ENCODE assay signal across 1 cellular context in the genomic region with DNA sequence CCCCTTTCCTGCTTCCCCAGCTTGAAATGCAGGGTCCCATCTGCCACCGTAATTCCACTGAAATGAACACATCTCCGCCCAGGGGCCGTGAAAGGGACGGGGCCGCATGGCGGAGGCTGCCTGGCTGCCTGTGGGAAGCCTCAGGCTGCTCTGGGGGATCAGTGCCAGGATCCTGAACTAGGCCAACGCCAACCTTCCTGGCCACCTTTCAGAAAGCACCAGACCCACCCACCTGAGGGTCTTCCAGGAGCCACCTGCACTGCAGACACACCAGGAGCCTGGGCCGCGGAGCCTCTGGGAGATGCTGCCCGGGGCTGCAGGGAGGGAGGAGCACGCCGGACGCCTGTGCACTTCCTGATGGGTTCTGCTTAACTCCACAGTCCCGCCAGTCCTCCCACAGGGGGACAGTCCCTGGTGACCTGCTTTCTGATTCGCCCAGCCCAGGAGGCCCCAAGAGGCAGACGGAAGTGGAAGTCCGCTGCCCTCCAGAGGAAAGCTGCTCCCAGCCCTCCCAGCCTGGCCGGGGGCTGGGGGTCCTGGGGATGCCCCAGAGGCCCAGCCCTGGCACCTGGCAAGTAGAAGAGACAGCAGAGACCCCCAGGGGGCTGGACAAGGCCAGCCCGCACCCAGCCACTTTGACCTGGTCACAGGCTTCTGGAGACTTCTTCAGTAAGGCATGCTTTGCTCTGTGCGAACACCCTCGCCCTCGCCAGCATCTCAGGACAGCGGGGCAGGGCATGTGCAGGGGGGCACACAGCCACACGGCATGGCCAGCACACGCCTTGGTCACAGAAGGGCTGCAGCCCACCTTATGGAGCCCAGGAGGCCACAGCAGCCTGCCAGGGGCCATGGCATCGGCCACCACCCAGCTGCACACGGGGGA.
TF ChIP-seq lines count a peak whose summit lies in the region.

CARD9 (minus strand) TSS at position 370 of the 883 bp plus-strand sequence. CDS start 1,591 bp downstream, outside the sequence.

TF ChIP-seq in IMR-90, 13 proteins besides CTCF, POLR2A, EP300 and RAD21 (continued from another document):
- TF ChIP-seq, protein P1, sequence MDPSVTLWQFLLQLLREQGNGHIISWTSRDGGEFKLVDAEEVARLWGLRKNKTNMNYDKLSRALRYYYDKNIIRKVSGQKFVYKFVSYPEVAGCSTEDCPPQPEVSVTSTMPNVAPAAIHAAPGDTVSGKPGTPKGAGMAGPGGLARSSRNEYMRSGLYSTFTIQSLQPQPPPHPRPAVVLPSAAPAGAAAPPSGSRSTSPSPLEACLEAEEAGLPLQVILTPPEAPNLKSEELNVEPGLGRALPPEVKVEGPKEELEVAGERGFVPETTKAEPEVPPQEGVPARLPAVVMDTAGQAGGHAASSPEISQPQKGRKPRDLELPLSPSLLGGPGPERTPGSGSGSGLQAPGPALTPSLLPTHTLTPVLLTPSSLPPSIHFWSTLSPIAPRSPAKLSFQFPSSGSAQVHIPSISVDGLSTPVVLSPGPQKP (IDR thresholded peaks at IDR 0.05; ENCODE audit: borderline replicate concordance, low read depth, low read length), result no peak
- TF ChIP-seq NFE2L2 (IDR thresholded peaks at IDR 0.05; ENCODE audit: low read depth, low read length) (no peak), RFX5 (IDR thresholded peaks at IDR 0.05; ENCODE audit: low read depth, low read length) (no peak), FOS (IDR thresholded peaks at IDR 0.05; ENCODE audit: low read depth, low read length) (no peak), CHD1 (IDR thresholded peaks at IDR 0.05; ENCODE audit: low read depth, low read length) (no peak), RCOR1 (IDR thresholded peaks at IDR 0.05; ENCODE audit: insufficient replicate concordance, low read length) (no peak), MAFK (IDR thresholded peaks at IDR 0.05; ENCODE audit: low read depth, low read length) (no peak)
- TF ChIP-seq, protein P2, sequence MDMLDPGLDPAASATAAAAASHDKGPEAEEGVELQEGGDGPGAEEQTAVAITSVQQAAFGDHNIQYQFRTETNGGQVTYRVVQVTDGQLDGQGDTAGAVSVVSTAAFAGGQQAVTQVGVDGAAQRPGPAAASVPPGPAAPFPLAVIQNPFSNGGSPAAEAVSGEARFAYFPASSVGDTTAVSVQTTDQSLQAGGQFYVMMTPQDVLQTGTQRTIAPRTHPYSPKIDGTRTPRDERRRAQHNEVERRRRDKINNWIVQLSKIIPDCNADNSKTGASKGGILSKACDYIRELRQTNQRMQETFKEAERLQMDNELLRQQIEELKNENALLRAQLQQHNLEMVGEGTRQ (IDR thresholded peaks at IDR 0.05; ENCODE audit: low read depth, low read length), result no peak
